ENCODE assay signal across 8 cellular contexts in genomic region chr22:19880786-19881569, GRCh38. TPM values are rescaled to one million over a fixed set of nuclear protein-coding genes. Genes with fewer than 3 reads are reported as not detected.
DNase-seq lines count a peak whose midpoint lies in the region; ATAC-seq and TF ChIP-seq lines count a peak whose summit lies in the region.
"Had no signal": no experiment of that assay in that cellular context is flagged by ENCODE, and none has a peak within 500 bp of the region (broad histone marks: within the 10 kb centered on the region; RNA-seq: fewer than 3 reads in every experiment).

No MANE protein-coding gene starts in this region.

- DNase-seq in HT1080 (ENCODE audit: low read depth) = peak; percentile 99
- peak; percentile 10 to 35 (median 19) for DNase-seq in body of pancreas
- DNase-seq in tibial artery = peak; percentile 46 to 64
- DNase-seq in RPMI8226 = no peak
- no peak for DNase-seq in DMS153 (lab: John Stamatoyannopoulos, UW)

- H3K27me3 ChIP-seq in body of pancreas (no peaks in the 10 kb centered on the region), iPS-20b (ENCODE audit: insufficient read depth, low read length) (no peaks in the 10 kb centered on the region), tibial artery (no peaks in the 10 kb centered on the region)

- H3K9me3 ChIP-seq in body of pancreas (no peaks in the 10 kb centered on the region), iPS-20b (ENCODE audit: insufficient read depth, low read depth, low read length) (no peaks in the 10 kb centered on the region), tibial artery (no peaks in the 10 kb centered on the region)

- H3K4me1 ChIP-seq in body of pancreas (no peaks in the 10 kb centered on the region), iPS-20b (ENCODE audit: insufficient read depth, low read length) (peaks cover 20% of the 10 kb centered on the region), tibial artery (peaks cover 0 to 23% (median 19%) of the 10 kb centered on the region in 4 donors)

- 79 to 91% methylated on average over 23 to 27 of the region's 27 CpGs for WGBS in body of pancreas, 2 donors

- H3K27ac ChIP-seq in body of pancreas (no peak overlapping the region), iPS-20b (ENCODE audit: low read length) (peak overlapping the region; percentile 50), tibial artery (no peak overlapping the region)
- H3K27ac ChIP-seq: KMS-11 had no signal

- ATAC-seq in body of pancreas (peak; percentile 31), GM18861 (IDR thresholded peaks at IDR 0.05; ENCODE audit: unreplicated experiment) (no peak)

- no peak for TF ChIP-seq POLR2A in body of pancreas (IDR thresholded peaks at IDR 0.05)

- H3K9ac ChIP-seq in iPS-20b (ENCODE audit: low read depth, low read length) = peak overlapping the region; percentile 77; the same call in 1 of the 2 replicates
- H3K9ac ChIP-seq: KMS-11 had no signal

- H3K36me3 ChIP-seq in body of pancreas (replicated peaks in 1 of 2; ENCODE audit: insufficient read depth in 1 of 2, low read depth in 2 of 2) (no peaks in the 10 kb centered on the region), iPS-20b (ENCODE audit: insufficient read depth, low read depth, low read length) (no peaks in the 10 kb centered on the region), tibial artery (peaks cover 3 to 54% (median 18%) of the 10 kb centered on the region in 3 donors)

- no peak for TF ChIP-seq CTCF in body of pancreas (IDR thresholded peaks at IDR 0.05)
- TF ChIP-seq CTCF in tibial artery (IDR thresholded peaks at IDR 0.05) = no peak

- intact Hi-C loops in body of pancreas (cut with DNase I) (no loop called here), tibial artery (cut with DNase I; ENCODE audit: low total_unique reads) (no loop called here)

- H3K4me3 ChIP-seq in body of pancreas (no peak overlapping the region), iPS-20b (ENCODE audit: low read length) (peak overlapping the region; percentile 37; the same call in 1 of the 2 replicates), tibial artery (no peak overlapping the region)

RNA-seq across cellular contexts. Expression of gene GNB1L, which starts 26.3 kb away (rescaled TPM):
- 10.5 and 16.7 TPM in 2 replicates for total RNA-seq in HT1080 (2014; rRNA removed; shearing (Covaris generic))
- 10.7 and 13.0 TPM in 2 replicates for polyA plus RNA-seq in HT1080 (2015; cell fraction: cytosol; rRNA removed)
- 6.0 and 10.0 TPM in 2 replicates for polyA plus RNA-seq in HT1080 (2015; cell fraction: nucleus; rRNA removed)
- total RNA-seq in body of pancreas = 1 to 10 TPM; 1.3 to 3.3 TPM

RNA-seq across cellular contexts. Expression of gene RTL10, which starts 26.3 kb away (rescaled TPM):
- 8.8 and 13.0 TPM in 2 replicates for total RNA-seq in HT1080 (2014; rRNA removed; shearing (Covaris generic))
- polyA plus RNA-seq in HT1080 (2015; cell fraction: cytosol; rRNA removed) = 10.7 and 13.5 TPM in 2 replicates
- polyA plus RNA-seq in HT1080 (2015; cell fraction: nucleus; rRNA removed) = 17.7 and 23.9 TPM in 2 replicates
- total RNA-seq in body of pancreas = 10 to 100 TPM; 10.2 to 14.8 TPM

Comparison
In these comparisons a context has a peak if more than half of its experiments do, and no peak if none do; other contexts are left out.
1. DNase-seq: peak in HT1080 (single experiment), body of pancreas (4 of 4) and tibial artery (2 of 2); none in RPMI8226 (single experiment) and DMS153 (single experiment).